ENCODE assay signal across 2 cellular contexts in the genomic region with DNA sequence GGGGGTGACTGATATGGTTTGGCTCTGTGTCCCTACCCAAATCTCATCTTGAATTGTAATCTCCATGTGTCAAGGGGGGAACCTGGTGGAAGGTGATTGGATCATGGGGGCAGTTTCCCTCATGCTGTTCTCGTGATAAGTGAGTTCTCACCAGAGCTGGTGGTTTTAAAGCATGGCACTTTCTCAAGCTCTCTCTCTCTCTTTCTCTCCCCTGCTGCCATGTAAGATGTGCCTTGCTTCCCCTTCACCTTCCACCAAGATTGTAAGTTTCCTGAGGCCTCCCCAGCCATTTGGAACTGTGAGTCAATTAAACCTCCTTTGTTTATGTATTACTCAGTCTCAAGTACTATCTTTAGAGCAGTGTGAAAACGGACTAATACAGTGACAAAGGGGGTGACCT. TPM values are rescaled to one million over a fixed set of nuclear protein-coding genes. Genes with fewer than 3 reads are reported as not detected.
"Had no signal": no experiment of that assay in that cellular context is flagged by ENCODE, and none has a peak within 500 bp of the region (broad histone marks: within the 10 kb centered on the region; RNA-seq: fewer than 3 reads in every experiment).

No MANE protein-coding gene starts in this region.

RNA-seq across cellular contexts. Expression of a gene that starts 8.4 kb away (rescaled TPM):
- total RNA-seq: G401, GM12878 had no signal
- polyA plus RNA-seq: GM12878 had no signal
